ENCODE assay signal across 8 cellular contexts in genomic region chr18:51029694-51030536, GRCh38. TPM values are rescaled to one million over a fixed set of nuclear protein-coding genes. Genes with fewer than 3 reads are reported as not detected.
DNase-seq lines count a peak whose midpoint lies in the region; ATAC-seq and TF ChIP-seq lines count a peak whose summit lies in the region.

Gene SMAD4, plus strand, starts transcription at chr18:51030213. Its CDS starts 16,834 bp downstream, at chr18:51047047.

- no peaks in the 10 kb centered on the region for H3K27me3 Mint-ChIP-seq in activated T-cell treated with anti-CD3 and anti-CD28 coated beads, Interleukin-2, amount 50 U/mL, for 24 hours

- peaks cover 61% of the 10 kb centered on the region for H3K4me1 Mint-ChIP-seq in activated T-cell treated with anti-CD3 and anti-CD28 coated beads, Interleukin-2, amount 50 U/mL, for 24 hours (ENCODE audit: low read depth)

- peak within 1 kb of the TSS; percentile 81 for H3K4me3 ChIP-seq in Jurkat, Clone E6-1 (ENCODE audit: low read length)
- H3K4me3 ChIP-seq in PC-9 = peak within 1 kb of the TSS; percentile 80
- H3K4me3 ChIP-seq in epithelial cell of proximal tubule (ENCODE audit: low read depth, low read length) = peak within 1 kb of the TSS; percentile 69
- peak within 1 kb of the TSS; percentile 71 to 92 for H3K4me3 ChIP-seq in mucosa of rectum (ENCODE audit: low read length in 2 of 2)

- TF ChIP-seq CTCF in PC-9 (conservative IDR thresholded peaks at IDR 0.05) = no peak
- TF ChIP-seq CTCF in epithelial cell of proximal tubule (conservative IDR thresholded peaks at IDR 0.05; ENCODE audit: low read depth, low read length) = no peak

- H3K9me3 ChIP-seq in PC-9 (ENCODE audit: insufficient read depth, low read depth) (no peaks in the 10 kb centered on the region), mucosa of rectum (ENCODE audit: control insufficient read depth in 2 of 2, low read length in 2 of 2) (no peaks in the 10 kb centered on the region)

- H3K4me2 ChIP-seq in PC-9 = peak within 1 kb of the TSS; percentile 94

- no peaks in the 10 kb centered on the region for H3K9me2 ChIP-seq in PC-9 (ENCODE audit: insufficient read depth)

- CTCF ChIA-PET in PC-9 (lab: Charles Lee) = no interaction called here

- peak within 1 kb of the TSS; percentile 99 for H3K27ac Mint-ChIP-seq in activated T-cell treated with anti-CD3 and anti-CD28 coated beads, Interleukin-2, amount 50 U/mL, for 24 hours

- H3K9ac ChIP-seq in mucosa of rectum (ENCODE audit: low read depth in 1 of 2, low read length in 2 of 2) = peak within 1 kb of the TSS; percentile 95 to 99

- POLR2A ChIA-PET in PC-9 (lab: Charles Lee; ENCODE audit: unreplicated experiment) = interaction anchor here (0.6 to 1.3 kb wide), 5 partner anchors 62 to 167 kb away, joined by 3 to 13 read pairs (median 6); partner anchors contain the start of genes ELAC1, ME2 and MEX3C

- H3K4me3 Mint-ChIP-seq in activated T-cell treated with anti-CD3 and anti-CD28 coated beads, Interleukin-2, amount 50 U/mL, for 24 hours = peak within 1 kb of the TSS; percentile 96

- no peaks in the 10 kb centered on the region for H3K9me3 Mint-ChIP-seq in activated T-cell treated with anti-CD3 and anti-CD28 coated beads, Interleukin-2, amount 50 U/mL, for 24 hours

- H3K4me1 ChIP-seq in PC-9 (replicated peaks; ENCODE audit: insufficient read depth) (peaks cover 33% of the 10 kb centered on the region), mucosa of rectum (ENCODE audit: control insufficient read depth in 2 of 2, insufficient read depth in 2 of 2, low read length in 2 of 2) (peaks cover 20 to 29% of the 10 kb centered on the region in 2 donors)

- peak within 1 kb of the TSS; percentile 67 for H3K27ac ChIP-seq in PC-9
- peak within 1 kb of the TSS; percentile 95 to 98 for H3K27ac ChIP-seq in mucosa of rectum (ENCODE audit: low read depth in 2 of 2, low read length in 2 of 2)

- intact Hi-C loops in PC-9 (cut with micrococcal nuclease; ENCODE audit: unreplicated experiment) = loop anchor here (5.0 kb wide), 1 partner anchor 153 kb away; the partner anchor contains the start of gene ME2

- BruUV-seq in PC-9 (replicated peaks; lab: Mats Ljungman, UMichigan) = no TSS peak

- peaks cover 53% of the 10 kb centered on the region for H3K36me3 Mint-ChIP-seq in activated T-cell treated with anti-CD3 and anti-CD28 coated beads, Interleukin-2, amount 50 U/mL, for 24 hours (ENCODE audit: low read depth)

- peak; percentile 73 for ATAC-seq in GM21717 (IDR thresholded peaks at IDR 0.05; ENCODE audit: unreplicated experiment)

- H3F3A ChIP-seq in PC-9 (ENCODE audit: insufficient read depth, low read depth) = peaks cover 8% of the 10 kb centered on the region; the same call in 1 of the 2 replicates

- peaks cover 42% of the 10 kb centered on the region for H4K20me1 ChIP-seq in PC-9 (ENCODE audit: insufficient read depth)

- H3K27me3 ChIP-seq in PC-9 (ENCODE audit: insufficient read depth, low read depth) (no peaks in the 10 kb centered on the region), mucosa of rectum (ENCODE audit: control insufficient read depth in 2 of 2, insufficient read depth in 2 of 2, low read length in 2 of 2) (no peaks in the 10 kb centered on the region)

- H3K36me3 ChIP-seq in PC-9 (ENCODE audit: low read depth) = 0 out of 2 replicates have a peak, but pooled peaks cover 7% of the 10 kb centered on the region
- peaks cover 0 to 9% of the 10 kb centered on the region in 2 donors for H3K36me3 ChIP-seq in mucosa of rectum (ENCODE audit: control insufficient read depth in 2 of 2, insufficient read depth in 2 of 2, low read length in 2 of 2)

- peaks cover 59% of the 10 kb centered on the region for H3K79me2 ChIP-seq in PC-9 (ENCODE audit: low read depth)

- DNase-seq in DMS153 treated with DMSO at 0.1 percent for 48 hours (lab: John Stamatoyannopoulos, UW; ENCODE audit: unreplicated experiment) (peak; percentile 94), PC-9 (peak; percentile 82 to 92), epithelial cell of proximal tubule (ENCODE audit: low read depth) (no peak)
- peak; percentile 91 for DNase-seq in Jurkat, Clone E6-1 (ENCODE audit: low read depth, low spot score)
- DNase-seq in activated T-cell treated with anti-CD3 and anti-CD28 coated beads, Interleukin-2, amount 50 U/mL, for 24 hours = peak; percentile 98
- peak; percentile 95 to 99 for DNase-seq in stimulated activated CD8-positive, alpha-beta memory T cell treated with anti-CD3 and anti-CD28 coated beads, Interleukin-4, amount 100 ng/mL, for 4 hours (ENCODE audit: low read depth in 2 of 2, low spot score in 1 of 2)

- peak within 1 kb of the TSS; percentile 95 for H2AFZ ChIP-seq in PC-9

RNA-seq across cellular contexts. Expression of gene SMAD4, which starts in this region (rescaled TPM):
- 37.0 TPM for polyA plus RNA-seq in Jurkat, Clone E6-1 (2012; ENCODE audit: insufficient read depth, insufficient read length)
- total RNA-seq in PC-9 (2021) = 51.2 and 60.7 TPM in 2 replicates
- 72.3 and 82.6 TPM in 2 replicates for total RNA-seq in epithelial cell of proximal tubule
